8 cellular contexts compared by ENCODE assay signal in genomic region chr19:41398603-41399002, GRCh38. TPM values are rescaled to one million over a fixed set of nuclear protein-coding genes. Genes with fewer than 3 reads are reported as not detected.
DNase-seq lines count a peak whose midpoint lies in the region; ATAC-seq and TF ChIP-seq lines count a peak whose summit lies in the region.

No MANE protein-coding gene starts in this region.

- in situ Hi-C loops in GM23248 (cut with MboI), result no loop called here

- no peaks in the 10 kb centered on the region for H3K9me2 ChIP-seq in GM23248 (ENCODE audit: insufficient read depth)

- H3K36me3 ChIP-seq in GM23248 (ENCODE audit: low read depth) (no peaks in the 10 kb centered on the region), SK-N-MC (ENCODE audit: insufficient read depth, low read length) (no peaks in the 10 kb centered on the region)

- 29 to 32% methylated on average over 3 of the region's 3 CpGs for WGBS in GM23248 (ENCODE audit: low coverage in 1 of 2, low lambda C conversion rate in 2 of 2, missing lambda C conversion rate in 2 of 2), 2 experiments

- H3K9me3 ChIP-seq in GM23248 (ENCODE audit: low read depth) (no peaks in the 10 kb centered on the region), SK-N-MC (ENCODE audit: low read depth, low read length) (no peaks in the 10 kb centered on the region)

- peak overlapping the region; percentile 94 for H3K4me2 ChIP-seq in GM23248 (ENCODE audit: unreplicated experiment)

- peak overlapping the region; percentile 100 for H3K4me3 ChIP-seq in GM23248
- peak overlapping the region; percentile 99 for H3K4me3 ChIP-seq in SK-N-MC
- H3K4me3 ChIP-seq in fibroblast of the aortic adventitia (ENCODE audit: low read depth, low read length), result peak overlapping the region; percentile 89
- peak overlapping the region; percentile 89 for H3K4me3 ChIP-seq in skeletal muscle cell (ENCODE audit: low read depth, low read length)

- H3K27me3 ChIP-seq in GM23248 (replicated peaks; ENCODE audit: insufficient read depth), result no peaks in the 10 kb centered on the region

- no peaks in the 10 kb centered on the region for H3F3A ChIP-seq in GM23248 (ENCODE audit: insufficient read depth)

- H2AFZ ChIP-seq in GM23248, result no peak overlapping the region

- H3K9ac ChIP-seq in GM23248 (peak overlapping the region; percentile 98), SK-N-MC (ENCODE audit: insufficient read length) (peak overlapping the region; percentile 100)

- H3K79me2 ChIP-seq in GM23248 (ENCODE audit: insufficient read depth), result peaks cover 41% of the 10 kb centered on the region

- DNase-seq in GM23248 (peak; percentile 18), SK-N-MC (ENCODE audit: low read depth, low spot score) (no peak), fibroblast of the aortic adventitia (ENCODE audit: low read depth) (no peak), skeletal muscle cell (ENCODE audit: low read depth) (no peak)
- no peak for DNase-seq in stimulated activated CD4-positive, alpha-beta T cell treated with anti-CD3 and anti-CD28 coated beads, Interleukin-4, amount 100 ng/mL, for 1 hour
- DNase-seq in activated CD4-positive, alpha-beta T cell treated with anti-CD3 and anti-CD28 coated beads for 1 hour, result no peak

- ATAC-seq in GM21381 (IDR thresholded peaks at IDR 0.05; ENCODE audit: unreplicated experiment) (no peak), HG02885 (IDR thresholded peaks at IDR 0.05; ENCODE audit: poor library complexity, unreplicated experiment) (no peak)

- H4K20me1 ChIP-seq in GM23248 (ENCODE audit: insufficient read depth), result no peaks in the 10 kb centered on the region

- no peak overlapping the region for H3K27ac ChIP-seq in GM23248
- H3K27ac ChIP-seq in SK-N-MC, result no peak overlapping the region

- TF ChIP-seq CTCF in fibroblast of the aortic adventitia (IDR thresholded peaks at IDR 0.05; ENCODE audit: insufficient read depth, low read length), result no peak

- peaks cover 8% of the 10 kb centered on the region for H3K4me1 ChIP-seq in GM23248 (ENCODE audit: insufficient read depth)

RNA-seq across cellular contexts. Expression of gene BCKDHA, which starts 1.0 kb away (rescaled TPM):
- total RNA-seq in GM23248 (2014; rRNA removed; shearing (Covaris generic)), result 26.8 and 51.0 TPM in 2 replicates
- polyA plus RNA-seq in GM23248 (2016; fragmentation: Nextera tagmentation; extraction: Ambion mirVana), result 29.4 and 32.0 TPM in 2 replicates
- total RNA-seq in fibroblast of the aortic adventitia (ENCODE audit: low replicate concordance), result 3.5 and 15.3 TPM in 2 replicates

RNA-seq across cellular contexts. Expression of gene EXOSC5, which starts 1.4 kb away (rescaled TPM):
- total RNA-seq in GM23248 (2014; rRNA removed; shearing (Covaris generic)), result 20.7 and 21.4 TPM in 2 replicates
- 26.4 and 29.4 TPM in 2 replicates for polyA plus RNA-seq in GM23248 (2016; fragmentation: Nextera tagmentation; extraction: Ambion mirVana)
- 12.1 and 14.6 TPM in 2 replicates for total RNA-seq in fibroblast of the aortic adventitia (ENCODE audit: low replicate concordance)

RNA-seq across cellular contexts. Expression of gene TMEM91, which starts 22.3 kb away (rescaled TPM):
- total RNA-seq in GM23248 (2014; rRNA removed; shearing (Covaris generic)), result 3.9 and 5.3 TPM in 2 replicates
- polyA plus RNA-seq in GM23248 (2016; fragmentation: Nextera tagmentation; extraction: Ambion mirVana), result 6.6 and 7.8 TPM in 2 replicates
- 4.7 and 5.6 TPM in 2 replicates for total RNA-seq in fibroblast of the aortic adventitia (ENCODE audit: low replicate concordance)

RNA-seq across cellular contexts. Expression of gene B3GNT8, which starts 28.6 kb away (rescaled TPM):
- 5.0 and 5.9 TPM in 2 replicates for total RNA-seq in GM23248 (2014; rRNA removed; shearing (Covaris generic))
- 2.3 and 3.1 TPM in 2 replicates for polyA plus RNA-seq in GM23248 (2016; fragmentation: Nextera tagmentation; extraction: Ambion mirVana)
- 1.5 and 2.1 TPM in 2 replicates for total RNA-seq in fibroblast of the aortic adventitia (ENCODE audit: low replicate concordance)

RNA-seq across cellular contexts. Expression of gene B9D2, which starts 34.7 kb away (rescaled TPM):
- 8.1 and 9.6 TPM in 2 replicates for total RNA-seq in GM23248 (2014; rRNA removed; shearing (Covaris generic))
- polyA plus RNA-seq in GM23248 (2016; fragmentation: Nextera tagmentation; extraction: Ambion mirVana), result 13.2 and 13.8 TPM in 2 replicates
- 0.25 and 4.5 TPM in 2 replicates for total RNA-seq in fibroblast of the aortic adventitia (ENCODE audit: low replicate concordance)
